26 cellular contexts compared by ENCODE assay signal in genomic region chr11:11239959-11240358, GRCh38.
"Had no signal": no experiment of that assay in that cellular context is flagged by ENCODE, and none has a peak within 500 bp of the region (broad histone marks: within the 10 kb centered on the region; RNA-seq: fewer than 3 reads in every experiment).

No MANE protein-coding gene starts in this region.

- H3K9me3 ChIP-seq: esophagus muscularis mucosa, right atrium auricular region, stomach, thyroid gland, vagina had no signal

- H3K27me3 ChIP-seq: esophagus muscularis mucosa, neural progenitor cell, right atrium auricular region, stomach, thyroid gland, vagina had no signal

- ATAC-seq: effector memory CD8-positive, alpha-beta T cell; left lobe of liver; naive thymus-derived CD4-positive, alpha-beta T cell; sciatic nerve; stimulated activated effector memory CD8-positive, alpha-beta T cell treated with anti-CD3 and anti-CD28 coated beads, Interleukin-12 subunit alpha, Interleukin-12 subunit beta, amount 100 ng/mL, for 72 hours had no signal

- DNase-seq: effector memory CD8-positive, alpha-beta T cell; head of caudate nucleus; mesenchymal stem cell; midbrain; naive thymus-derived CD4-positive, alpha-beta T cell; stimulated activated CD4-positive, alpha-beta T cell treated with anti-CD3 and anti-CD28 coated beads, Interleukin-2, amount 100 ng/mL, for 24 hours; stimulated activated CD4-positive, alpha-beta T cell treated with anti-CD3 and anti-CD28 coated beads, Interleukin-4, amount 100 ng/mL, for 24 hours; stimulated activated naive CD4-positive, alpha-beta T cell treated with Interleukin-2 at 50 U/mL for 16 hours; stomach; thyroid gland; trophoblast cell had no signal

- H3K4me2 ChIP-seq: neural progenitor cell had no signal

- H3K27ac Mint-ChIP-seq: effector memory CD8-positive, alpha-beta T cell; nephron; neural progenitor cell; progenitor cell of endocrine pancreas; stimulated activated effector memory CD8-positive, alpha-beta T cell treated with anti-CD3 and anti-CD28 coated beads, Interleukin-12 subunit alpha, Interleukin-12 subunit beta, amount 100 ng/mL, for 72 hours had no signal

- H3K9ac ChIP-seq: neural progenitor cell, parathyroid adenoma had no signal

- H3K79me2 ChIP-seq: parathyroid adenoma had no signal

- H3K36me3 ChIP-seq: esophagus muscularis mucosa, neural progenitor cell, right atrium auricular region, stomach, thyroid gland, vagina had no signal

- H3K27me3 Mint-ChIP-seq: progenitor cell of endocrine pancreas had no signal

- FAIRE-seq: endometrium, frontal cortex, keratinocyte had no signal

- H3K36me3 Mint-ChIP-seq: neural progenitor cell; stimulated activated effector memory CD8-positive, alpha-beta T cell treated with anti-CD3 and anti-CD28 coated beads, Interleukin-12 subunit alpha, Interleukin-12 subunit beta, amount 100 ng/mL, for 72 hours had no signal

- H2AFZ ChIP-seq: neural progenitor cell, parathyroid adenoma had no signal

- H3K4me3 Mint-ChIP-seq: effector memory CD8-positive, alpha-beta T cell; naive thymus-derived CD4-positive, alpha-beta T cell; nephron; neural progenitor cell; stimulated activated effector memory CD8-positive, alpha-beta T cell treated with anti-CD3 and anti-CD28 coated beads, Interleukin-12 subunit alpha, Interleukin-12 subunit beta, amount 100 ng/mL, for 72 hours had no signal

- H3K4me3 ChIP-seq: coronary artery, esophagus muscularis mucosa, lung, neural progenitor cell, right atrium auricular region, stomach, thyroid gland, vagina had no signal

- H3K4me1 ChIP-seq: parathyroid adenoma had no signal

- H3K27ac ChIP-seq: coronary artery, neural progenitor cell, parathyroid adenoma, right atrium auricular region, stomach, thyroid gland, vagina had no signal
